Comparison of ENCODE assay signal across 2 cellular contexts in the genomic region with DNA sequence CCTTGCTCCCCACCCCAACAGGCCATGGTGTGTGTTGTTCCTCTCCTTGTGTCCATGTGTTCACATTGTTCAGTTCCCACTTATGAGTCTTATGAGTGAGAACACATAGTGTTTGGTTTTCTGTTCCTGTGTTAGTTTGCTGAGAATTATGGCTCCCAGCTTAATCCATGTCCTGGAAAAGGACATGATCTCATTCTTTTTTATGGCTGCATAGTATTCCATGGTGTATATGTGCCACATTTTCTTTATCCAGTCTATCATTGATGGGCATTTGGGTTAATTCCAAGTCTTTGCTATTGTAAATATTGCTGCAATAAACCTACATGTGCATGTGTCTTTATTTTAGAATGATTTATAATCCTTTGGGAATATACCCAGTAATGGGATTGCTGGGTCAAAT. TPM values are rescaled to one million over a fixed set of nuclear protein-coding genes. Genes with fewer than 3 reads are reported as not detected.
"Had no signal": no experiment of that assay in that cellular context is flagged by ENCODE, and none has a peak within 500 bp of the region (broad histone marks: within the 10 kb centered on the region; RNA-seq: fewer than 3 reads in every experiment).

No MANE protein-coding gene starts in this region.

RNA-seq across cellular contexts. Expression of gene TSHZ2, which starts 5.6 kb away (rescaled TPM):
- total RNA-seq: LHCN-M2, NCI-H460 had no signal
